ENCODE assay signal across 9 cellular contexts in genomic region chr16:20676268-20676828, GRCh38. TPM values are rescaled to one million over a fixed set of nuclear protein-coding genes. Genes with fewer than 3 reads are reported as not detected.
A peak's percentile ranks its signal among the peaks of the same experiment; 100 is the strongest.
DNase-seq lines count a peak whose midpoint lies in the region; ATAC-seq and TF ChIP-seq lines count a peak whose summit lies in the region.
"Had no signal": no experiment of that assay in that cellular context is flagged by ENCODE, and none has a peak within 500 bp of the region (broad histone marks: within the 10 kb centered on the region; RNA-seq: fewer than 3 reads in every experiment).

No MANE protein-coding gene starts in this region.

- TF ChIP-seq CTCF in activated B cell treated with CpG ODN at 0.5 μM for 24 hours (IDR thresholded peaks at IDR 0.05) (no peak), thyroid gland (IDR thresholded peaks at IDR 0.05) (no peak)

- H3K27ac ChIP-seq in thyroid gland, result peak overlapping the region; percentile 69 to 80 (median 80)

- peak overlapping the region; percentile 42 for H3K4me3 Mint-ChIP-seq in activated CD8-positive, alpha-beta memory T cell treated with anti-CD3 and anti-CD28 coated beads, Interleukin-2, amount 10 ng/mL, durations not matched to agents 7 days and 5 days
- peak overlapping the region; percentile 85 for H3K4me3 Mint-ChIP-seq in activated B cell treated with CpG ODN at 0.5 μM for 24 hours

- H3K36me3 ChIP-seq in thyroid gland, result no peaks in the 10 kb centered on the region

- intact Hi-C loops in activated B cell treated with CpG ODN at 0.5 μM for 24 hours (cut with micrococcal nuclease), result no loop called here
- intact Hi-C loops in thyroid gland (cut with DNase I), result loop anchor here (10.0 kb wide), 2 partner anchors 58 to 62 kb away; no protein-coding TSS in a partner anchor

- H3K36me3 Mint-ChIP-seq in activated CD8-positive, alpha-beta memory T cell treated with anti-CD3 and anti-CD28 coated beads, Interleukin-2, amount 10 ng/mL, durations not matched to agents 7 days and 5 days, result no peaks in the 10 kb centered on the region
- peaks cover 24% of the 10 kb centered on the region for H3K36me3 Mint-ChIP-seq in activated B cell treated with CpG ODN at 0.5 μM for 24 hours (ENCODE audit: low read depth)

- H3K9me3 ChIP-seq in thyroid gland, result no peaks in the 10 kb centered on the region

- H3K4me3 ChIP-seq in thyroid gland (replicated peaks in 1 of 3), result no peak overlapping the region

- peaks cover 50 to 51% of the 10 kb centered on the region in 2 donors for H3K4me1 ChIP-seq in thyroid gland

- no peaks in the 10 kb centered on the region for H3K27me3 Mint-ChIP-seq in activated CD8-positive, alpha-beta memory T cell treated with anti-CD3 and anti-CD28 coated beads, Interleukin-2, amount 10 ng/mL, durations not matched to agents 7 days and 5 days
- H3K27me3 Mint-ChIP-seq in activated B cell treated with CpG ODN at 0.5 μM for 24 hours, result no peaks in the 10 kb centered on the region

- no peaks in the 10 kb centered on the region for H3K9me3 Mint-ChIP-seq in activated CD8-positive, alpha-beta memory T cell treated with anti-CD3 and anti-CD28 coated beads, Interleukin-2, amount 10 ng/mL, durations not matched to agents 7 days and 5 days (ENCODE audit: low read depth)
- H3K9me3 Mint-ChIP-seq in activated B cell treated with CpG ODN at 0.5 μM for 24 hours, result no peaks in the 10 kb centered on the region

- ATAC-seq in activated CD8-positive, alpha-beta memory T cell treated with anti-CD3 and anti-CD28 coated beads, Interleukin-2, amount 10 ng/mL, durations not matched to agents 7 days and 5 days, result no peak
- ATAC-seq in activated B cell treated with CpG ODN at 0.5 μM for 24 hours (ENCODE audit: low read depth), result peak; percentile 38
- ATAC-seq in GM19395 (IDR thresholded peaks at IDR 0.05; ENCODE audit: unreplicated experiment), result no peak

- no peak for TF ChIP-seq POLR2A in thyroid gland (IDR thresholded peaks at IDR 0.05)

- no peaks in the 10 kb centered on the region for H3K27me3 ChIP-seq in thyroid gland

- CTCF ChIA-PET in activated CD8-positive, alpha-beta memory T cell treated with anti-CD3 and anti-CD28 coated beads, Interleukin-2, amount 10 ng/mL, durations not matched to agents 7 days and 5 days (lab: Charles Lee), result no interaction called here
- CTCF ChIA-PET in activated B cell treated with CpG ODN at 0.5 μM for 24 hours (lab: Charles Lee), result interaction anchor here (1.6 to 3.2 kb wide), 4 partner anchors 11 to 65 kb away, joined by 4 to 11 read pairs (median 6); partner anchors contain the start of gene THUMPD1

- no peak for DNase-seq in activated CD8-positive, alpha-beta memory T cell treated with anti-CD3 and anti-CD28 coated beads, Interleukin-2, amount 10 ng/mL, durations not matched to agents 7 days and 5 days
- DNase-seq in activated CD8-positive, alpha-beta memory T cell treated with anti-CD3 and anti-CD28 coated beads, Interleukin-2, amount 50 U/mL, for 48 hours, result no peak
- DNase-seq in activated B cell treated with CpG ODN at 0.5 μM for 24 hours, result no peak
- DNase-seq in kidney glomerular epithelial cell (lab: John Stamatoyannopoulos, UW), result peak; percentile 11
- DNase-seq in thyroid gland, result peak; percentile 36 to 44
- no peak for DNase-seq in midbrain (lab: John Stamatoyannopoulos, UW)
- DNase-seq in germinal center (ENCODE audit: low spot score), result no peak

- WGBS in thyroid gland, 2 donors, result 19 to 27% methylated on average over 4 of the region's 4 CpGs

- POLR2A ChIA-PET in activated B cell treated with CpG ODN at 0.5 μM for 24 hours (lab: Charles Lee), result interaction anchor here (0.7 to 1.2 kb wide), 3 partner anchors 20 to 1515 kb away, joined by 3 to 4 read pairs (median 4); partner anchors contain the start of gene THUMPD1

- peaks cover 23% of the 10 kb centered on the region for H3K4me1 Mint-ChIP-seq in activated CD8-positive, alpha-beta memory T cell treated with anti-CD3 and anti-CD28 coated beads, Interleukin-2, amount 10 ng/mL, durations not matched to agents 7 days and 5 days
- H3K4me1 Mint-ChIP-seq in activated B cell treated with CpG ODN at 0.5 μM for 24 hours, result peaks cover 55% of the 10 kb centered on the region

- H3K27ac Mint-ChIP-seq in activated CD8-positive, alpha-beta memory T cell treated with anti-CD3 and anti-CD28 coated beads, Interleukin-2, amount 10 ng/mL, durations not matched to agents 7 days and 5 days, result no peak overlapping the region
- H3K27ac Mint-ChIP-seq in activated B cell treated with CpG ODN at 0.5 μM for 24 hours, result peak overlapping the region; percentile 88

RNA-seq across cellular contexts. Expression of gene ACSM1, which starts 21.1 kb away (rescaled TPM):
- not detected for total RNA-seq in activated CD8-positive, alpha-beta memory T cell treated with anti-CD3 and anti-CD28 coated beads, Interleukin-2, amount 10 ng/mL, durations not matched to agents 7 days and 5 days
- 0.44 and 0.60 TPM in 2 replicates for total RNA-seq in activated B cell treated with CpG ODN at 0.5 μM for 24 hours
- 1 to 10 TPM in 3 of 4 donors, not detected in 1; 1.2 to 2.3 (median 1.3) TPM for total RNA-seq in thyroid gland
- total RNA-seq: activated CD8-positive, alpha-beta memory T cell treated with anti-CD3 and anti-CD28 coated beads for 36 hours had no signal

Comparison
In these comparisons a context has a peak if more than half of its experiments do, and no peak if none do; other contexts are left out.
1. DNase-seq: peak in kidney glomerular epithelial cell (single experiment) and thyroid gland (2 of 2); none in activated CD8-positive, alpha-beta memory T cell treated with anti-CD3 and anti-CD28 coated beads, Interleukin-2, amount 10 ng/mL, durations not matched to agents 7 days and 5 days (single experiment), activated CD8-positive, alpha-beta memory T cell treated with anti-CD3 and anti-CD28 coated beads, Interleukin-2, amount 50 U/mL, for 48 hours (single experiment), activated B cell treated with CpG ODN at 0.5 μM for 24 hours (single experiment), midbrain (single experiment) and germinal center (single experiment).